1 cellular context compared by ENCODE assay signal in the genomic region with DNA sequence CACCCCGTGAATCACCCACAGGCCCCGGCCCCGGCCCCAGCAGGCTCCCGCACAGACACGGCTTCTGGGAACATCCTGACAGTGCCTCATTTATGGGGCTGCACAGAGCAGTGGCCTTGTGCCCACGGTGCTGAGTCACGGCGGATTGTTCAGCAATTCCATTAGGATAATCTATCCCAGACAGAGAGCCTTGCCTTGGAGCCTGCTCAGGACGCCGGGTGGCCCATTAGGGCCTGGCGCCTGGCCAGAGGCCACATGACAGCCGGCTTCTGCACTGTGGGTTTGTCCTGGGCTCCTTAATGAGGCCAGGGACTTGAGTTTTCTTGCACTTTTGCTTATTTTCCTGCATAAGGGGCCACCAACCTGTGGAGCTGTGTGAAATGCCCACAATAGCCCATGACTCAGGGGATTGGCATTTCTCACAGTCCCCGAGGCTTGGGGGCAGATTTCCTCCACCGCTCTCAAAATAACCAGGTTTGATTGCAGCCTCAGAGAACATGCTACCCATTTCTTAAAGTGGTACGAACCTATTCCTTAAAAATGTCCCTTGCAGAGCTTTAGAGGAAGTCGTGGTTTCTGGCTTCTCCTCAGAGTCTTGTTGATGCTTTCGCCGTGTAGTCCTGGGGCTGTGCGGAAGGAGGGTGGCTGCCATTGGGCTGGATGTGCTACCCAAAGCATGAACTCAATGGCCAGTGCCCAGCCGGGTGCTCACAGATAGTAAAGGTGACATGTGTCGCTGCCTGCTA.
TF ChIP-seq lines count a peak whose summit lies in the region.

No MANE protein-coding gene starts in this region.

TF ChIP-seq in HEK293, 187 proteins besides CTCF, POLR2A, EP300 and RAD21 (continued from another document and continues in another):
- TF ChIP-seq ZNF561 (tag by site-specific recombination; IDR thresholded peaks at IDR 0.05; ENCODE audit: borderline replicate concordance) (0 out of 2 replicates have a peak, but pooled peaks have one; percentile 45), ZBTB17 (tag by site-specific recombination; IDR thresholded peaks at IDR 0.05) (peak; percentile 93), ZNF175 (tag by site-specific recombination; IDR thresholded peaks at IDR 0.05) (no peak), ZNF132 (tag by site-specific recombination; IDR thresholded peaks at IDR 0.05; ENCODE audit: borderline replicate concordance) (no peak), ZNF558 (tag by site-specific recombination; IDR thresholded peaks at IDR 0.05) (0 out of 2 replicates have a peak, but pooled peaks have one; percentile 53), GFI1B (tag by site-specific recombination; IDR thresholded peaks at IDR 0.05) (no peak), ZNF266 (tag by site-specific recombination; IDR thresholded peaks at IDR 0.05; ENCODE audit: low read depth) (no peak), ZNF623 (tag by site-specific recombination; IDR thresholded peaks at IDR 0.05) (0 out of 2 replicates have a peak, but pooled peaks have one; percentile 9), ZNF596 (tag by site-specific recombination; IDR thresholded peaks at IDR 0.05) (no peak), ZNF311 (tag by site-specific recombination; IDR thresholded peaks at IDR 0.05; ENCODE audit: borderline replicate concordance) (no peak), ZNF155 (tag by site-specific recombination; IDR thresholded peaks at IDR 0.05) (no peak), ZNF549 (tag by site-specific recombination; IDR thresholded peaks at IDR 0.05) (no peak), SCRT2 (tag by site-specific recombination; IDR thresholded peaks at IDR 0.05) (peak; percentile 99), ZBTB8A (tag by site-specific recombination; IDR thresholded peaks at IDR 0.05) (peak; percentile 94), ZNF677 (tag by site-specific recombination; IDR thresholded peaks at IDR 0.05) (no peak), ZNF248 (tag by site-specific recombination; IDR thresholded peaks at IDR 0.05) (no peak), ZSCAN23 (tag by site-specific recombination; IDR thresholded peaks at IDR 0.05) (no peak), EGR2 (tag by site-specific recombination; IDR thresholded peaks at IDR 0.05; ENCODE audit: low read depth) (no peak), ZFP37 (tag by site-specific recombination; IDR thresholded peaks at IDR 0.05) (peak; percentile 70; the same call in 1 of the 2 replicates), ZNF366 (tag by site-specific recombination; conservative IDR thresholded peaks at IDR 0.05) (peak; percentile 85), TRIM28 (IDR thresholded peaks at IDR 0.05; ENCODE audit: borderline replicate concordance, low read length) (peak; percentile 88), WT1 (tag by site-specific recombination; IDR thresholded peaks at IDR 0.05) (0 out of 2 replicates have a peak, but pooled peaks have one; percentile 19), SCRT1 (tag by site-specific recombination; IDR thresholded peaks at IDR 0.05; ENCODE audit: borderline replicate concordance) (peak; percentile 84), ZNF514 (tag by site-specific recombination; IDR thresholded peaks at IDR 0.05) (no peak), ZNF792 (tag by site-specific recombination; IDR thresholded peaks at IDR 0.05) (no peak), ZBTB48 (tag by site-specific recombination; IDR thresholded peaks at IDR 0.05) (peak; percentile 99), PRDM1 (tag by site-specific recombination; IDR thresholded peaks at IDR 0.05) (peak; percentile 70), ZFHX2 (tag by site-specific recombination; conservative IDR thresholded peaks at IDR 0.05) (no peak; the same call in 1 of the 2 replicates), ZNF146 (tag by site-specific recombination; IDR thresholded peaks at IDR 0.05) (no peak), ZNF843 (tag by site-specific recombination; IDR thresholded peaks at IDR 0.05) (peak; percentile 38; the same call in 1 of the 2 replicates), ZNF202 (tag by site-specific recombination; IDR thresholded peaks at IDR 0.05; ENCODE audit: borderline replicate concordance) (no peak), ZNF174 (tag by site-specific recombination; IDR thresholded peaks at IDR 0.05) (no peak), ZNF791 (tag by site-specific recombination; IDR thresholded peaks at IDR 0.05) (no peak), ZNF76 (tag by site-specific recombination; IDR thresholded peaks at IDR 0.05; ENCODE audit: borderline replicate concordance, low read depth) (peak; percentile 76), GLIS1 (tag by site-specific recombination; IDR thresholded peaks at IDR 0.05) (peak; percentile 87), ZNF239 (tag by site-specific recombination; IDR thresholded peaks at IDR 0.05) (no peak), ZNF292 (tag by site-specific recombination; IDR thresholded peaks at IDR 0.05; ENCODE audit: borderline replicate concordance, low read depth) (no peak), ZNF341 (tag by site-specific recombination; IDR thresholded peaks at IDR 0.05; ENCODE audit: low read depth) (0 out of 2 replicates have a peak, but pooled peaks have one; percentile 42), ZNF654 (tag by site-specific recombination; IDR thresholded peaks at IDR 0.05; ENCODE audit: low read depth) (no peak)
- TF ChIP-seq, protein P1, sequence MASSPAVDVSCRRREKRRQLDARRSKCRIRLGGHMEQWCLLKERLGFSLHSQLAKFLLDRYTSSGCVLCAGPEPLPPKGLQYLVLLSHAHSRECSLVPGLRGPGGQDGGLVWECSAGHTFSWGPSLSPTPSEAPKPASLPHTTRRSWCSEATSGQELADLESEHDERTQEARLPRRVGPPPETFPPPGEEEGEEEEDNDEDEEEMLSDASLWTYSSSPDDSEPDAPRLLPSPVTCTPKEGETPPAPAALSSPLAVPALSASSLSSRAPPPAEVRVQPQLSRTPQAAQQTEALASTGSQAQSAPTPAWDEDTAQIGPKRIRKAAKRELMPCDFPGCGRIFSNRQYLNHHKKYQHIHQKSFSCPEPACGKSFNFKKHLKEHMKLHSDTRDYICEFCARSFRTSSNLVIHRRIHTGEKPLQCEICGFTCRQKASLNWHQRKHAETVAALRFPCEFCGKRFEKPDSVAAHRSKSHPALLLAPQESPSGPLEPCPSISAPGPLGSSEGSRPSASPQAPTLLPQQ (tag by site-specific recombination; IDR thresholded peaks at IDR 0.05) = peak; percentile 80
- TF ChIP-seq, protein P2, sequence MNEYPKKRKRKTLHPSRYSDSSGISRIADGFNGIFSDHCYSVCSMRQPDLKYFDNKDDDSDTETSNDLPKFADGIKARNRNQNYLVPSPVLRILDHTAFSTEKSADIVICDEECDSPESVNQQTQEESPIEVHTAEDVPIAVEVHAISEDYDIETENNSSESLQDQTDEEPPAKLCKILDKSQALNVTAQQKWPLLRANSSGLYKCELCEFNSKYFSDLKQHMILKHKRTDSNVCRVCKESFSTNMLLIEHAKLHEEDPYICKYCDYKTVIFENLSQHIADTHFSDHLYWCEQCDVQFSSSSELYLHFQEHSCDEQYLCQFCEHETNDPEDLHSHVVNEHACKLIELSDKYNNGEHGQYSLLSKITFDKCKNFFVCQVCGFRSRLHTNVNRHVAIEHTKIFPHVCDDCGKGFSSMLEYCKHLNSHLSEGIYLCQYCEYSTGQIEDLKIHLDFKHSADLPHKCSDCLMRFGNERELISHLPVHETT (tag by site-specific recombination; IDR thresholded peaks at IDR 0.05) = no peak
- TF ChIP-seq, protein P3, sequence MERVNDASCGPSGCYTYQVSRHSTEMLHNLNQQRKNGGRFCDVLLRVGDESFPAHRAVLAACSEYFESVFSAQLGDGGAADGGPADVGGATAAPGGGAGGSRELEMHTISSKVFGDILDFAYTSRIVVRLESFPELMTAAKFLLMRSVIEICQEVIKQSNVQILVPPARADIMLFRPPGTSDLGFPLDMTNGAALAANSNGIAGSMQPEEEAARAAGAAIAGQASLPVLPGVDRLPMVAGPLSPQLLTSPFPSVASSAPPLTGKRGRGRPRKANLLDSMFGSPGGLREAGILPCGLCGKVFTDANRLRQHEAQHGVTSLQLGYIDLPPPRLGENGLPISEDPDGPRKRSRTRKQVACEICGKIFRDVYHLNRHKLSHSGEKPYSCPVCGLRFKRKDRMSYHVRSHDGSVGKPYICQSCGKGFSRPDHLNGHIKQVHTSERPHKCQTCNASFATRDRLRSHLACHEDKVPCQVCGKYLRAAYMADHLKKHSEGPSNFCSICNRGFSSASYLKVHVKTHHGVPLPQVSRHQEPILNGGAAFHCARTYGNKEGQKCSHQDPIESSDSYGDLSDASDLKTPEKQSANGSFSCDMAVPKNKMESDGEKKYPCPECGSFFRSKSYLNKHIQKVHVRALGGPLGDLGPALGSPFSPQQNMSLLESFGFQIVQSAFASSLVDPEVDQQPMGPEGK (tag by site-specific recombination; IDR thresholded peaks at IDR 0.05) = peak; percentile 73
- TF ChIP-seq, protein P4, sequence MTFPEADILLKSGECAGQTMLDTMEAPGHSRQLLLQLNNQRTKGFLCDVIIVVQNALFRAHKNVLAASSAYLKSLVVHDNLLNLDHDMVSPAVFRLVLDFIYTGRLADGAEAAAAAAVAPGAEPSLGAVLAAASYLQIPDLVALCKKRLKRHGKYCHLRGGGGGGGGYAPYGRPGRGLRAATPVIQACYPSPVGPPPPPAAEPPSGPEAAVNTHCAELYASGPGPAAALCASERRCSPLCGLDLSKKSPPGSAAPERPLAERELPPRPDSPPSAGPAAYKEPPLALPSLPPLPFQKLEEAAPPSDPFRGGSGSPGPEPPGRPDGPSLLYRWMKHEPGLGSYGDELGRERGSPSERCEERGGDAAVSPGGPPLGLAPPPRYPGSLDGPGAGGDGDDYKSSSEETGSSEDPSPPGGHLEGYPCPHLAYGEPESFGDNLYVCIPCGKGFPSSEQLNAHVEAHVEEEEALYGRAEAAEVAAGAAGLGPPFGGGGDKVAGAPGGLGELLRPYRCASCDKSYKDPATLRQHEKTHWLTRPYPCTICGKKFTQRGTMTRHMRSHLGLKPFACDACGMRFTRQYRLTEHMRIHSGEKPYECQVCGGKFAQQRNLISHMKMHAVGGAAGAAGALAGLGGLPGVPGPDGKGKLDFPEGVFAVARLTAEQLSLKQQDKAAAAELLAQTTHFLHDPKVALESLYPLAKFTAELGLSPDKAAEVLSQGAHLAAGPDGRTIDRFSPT (tag by site-specific recombination; IDR thresholded peaks at IDR 0.05) = peak; percentile 86
- TF ChIP-seq, protein P5, sequence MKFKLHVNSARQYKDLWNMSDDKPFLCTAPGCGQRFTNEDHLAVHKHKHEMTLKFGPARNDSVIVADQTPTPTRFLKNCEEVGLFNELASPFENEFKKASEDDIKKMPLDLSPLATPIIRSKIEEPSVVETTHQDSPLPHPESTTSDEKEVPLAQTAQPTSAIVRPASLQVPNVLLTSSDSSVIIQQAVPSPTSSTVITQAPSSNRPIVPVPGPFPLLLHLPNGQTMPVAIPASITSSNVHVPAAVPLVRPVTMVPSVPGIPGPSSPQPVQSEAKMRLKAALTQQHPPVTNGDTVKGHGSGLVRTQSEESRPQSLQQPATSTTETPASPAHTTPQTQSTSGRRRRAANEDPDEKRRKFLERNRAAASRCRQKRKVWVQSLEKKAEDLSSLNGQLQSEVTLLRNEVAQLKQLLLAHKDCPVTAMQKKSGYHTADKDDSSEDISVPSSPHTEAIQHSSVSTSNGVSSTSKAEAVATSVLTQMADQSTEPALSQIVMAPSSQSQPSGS (tag by site-specific recombination; IDR thresholded peaks at IDR 0.05; ENCODE audit: low read depth) = no peak
- TF ChIP-seq, protein P6, sequence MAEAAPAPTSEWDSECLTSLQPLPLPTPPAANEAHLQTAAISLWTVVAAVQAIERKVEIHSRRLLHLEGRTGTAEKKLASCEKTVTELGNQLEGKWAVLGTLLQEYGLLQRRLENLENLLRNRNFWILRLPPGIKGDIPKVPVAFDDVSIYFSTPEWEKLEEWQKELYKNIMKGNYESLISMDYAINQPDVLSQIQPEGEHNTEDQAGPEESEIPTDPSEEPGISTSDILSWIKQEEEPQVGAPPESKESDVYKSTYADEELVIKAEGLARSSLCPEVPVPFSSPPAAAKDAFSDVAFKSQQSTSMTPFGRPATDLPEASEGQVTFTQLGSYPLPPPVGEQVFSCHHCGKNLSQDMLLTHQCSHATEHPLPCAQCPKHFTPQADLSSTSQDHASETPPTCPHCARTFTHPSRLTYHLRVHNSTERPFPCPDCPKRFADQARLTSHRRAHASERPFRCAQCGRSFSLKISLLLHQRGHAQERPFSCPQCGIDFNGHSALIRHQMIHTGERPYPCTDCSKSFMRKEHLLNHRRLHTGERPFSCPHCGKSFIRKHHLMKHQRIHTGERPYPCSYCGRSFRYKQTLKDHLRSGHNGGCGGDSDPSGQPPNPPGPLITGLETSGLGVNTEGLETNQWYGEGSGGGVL (tag by site-specific recombination; IDR thresholded peaks at IDR 0.05) = no peak
- TF ChIP-seq, protein P7, sequence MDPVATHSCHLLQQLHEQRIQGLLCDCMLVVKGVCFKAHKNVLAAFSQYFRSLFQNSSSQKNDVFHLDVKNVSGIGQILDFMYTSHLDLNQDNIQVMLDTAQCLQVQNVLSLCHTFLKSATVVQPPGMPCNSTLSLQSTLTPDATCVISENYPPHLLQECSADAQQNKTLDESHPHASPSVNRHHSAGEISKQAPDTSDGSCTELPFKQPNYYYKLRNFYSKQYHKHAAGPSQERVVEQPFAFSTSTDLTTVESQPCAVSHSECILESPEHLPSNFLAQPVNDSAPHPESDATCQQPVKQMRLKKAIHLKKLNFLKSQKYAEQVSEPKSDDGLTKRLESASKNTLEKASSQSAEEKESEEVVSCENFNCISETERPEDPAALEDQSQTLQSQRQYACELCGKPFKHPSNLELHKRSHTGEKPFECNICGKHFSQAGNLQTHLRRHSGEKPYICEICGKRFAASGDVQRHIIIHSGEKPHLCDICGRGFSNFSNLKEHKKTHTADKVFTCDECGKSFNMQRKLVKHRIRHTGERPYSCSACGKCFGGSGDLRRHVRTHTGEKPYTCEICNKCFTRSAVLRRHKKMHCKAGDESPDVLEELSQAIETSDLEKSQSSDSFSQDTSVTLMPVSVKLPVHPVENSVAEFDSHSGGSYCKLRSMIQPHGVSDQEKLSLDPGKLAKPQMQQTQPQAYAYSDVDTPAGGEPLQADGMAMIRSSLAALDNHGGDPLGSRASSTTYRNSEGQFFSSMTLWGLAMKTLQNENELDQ (tag by site-specific recombination; IDR thresholded peaks at IDR 0.05; ENCODE audit: low read depth) = no peak
- TF ChIP-seq, protein P8, sequence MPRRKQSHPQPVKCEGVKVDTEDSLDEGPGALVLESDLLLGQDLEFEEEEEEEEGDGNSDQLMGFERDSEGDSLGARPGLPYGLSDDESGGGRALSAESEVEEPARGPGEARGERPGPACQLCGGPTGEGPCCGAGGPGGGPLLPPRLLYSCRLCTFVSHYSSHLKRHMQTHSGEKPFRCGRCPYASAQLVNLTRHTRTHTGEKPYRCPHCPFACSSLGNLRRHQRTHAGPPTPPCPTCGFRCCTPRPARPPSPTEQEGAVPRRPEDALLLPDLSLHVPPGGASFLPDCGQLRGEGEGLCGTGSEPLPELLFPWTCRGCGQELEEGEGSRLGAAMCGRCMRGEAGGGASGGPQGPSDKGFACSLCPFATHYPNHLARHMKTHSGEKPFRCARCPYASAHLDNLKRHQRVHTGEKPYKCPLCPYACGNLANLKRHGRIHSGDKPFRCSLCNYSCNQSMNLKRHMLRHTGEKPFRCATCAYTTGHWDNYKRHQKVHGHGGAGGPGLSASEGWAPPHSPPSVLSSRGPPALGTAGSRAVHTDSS (tag by site-specific recombination; IDR thresholded peaks at IDR 0.05) = no peak
- TF ChIP-seq, protein P9, sequence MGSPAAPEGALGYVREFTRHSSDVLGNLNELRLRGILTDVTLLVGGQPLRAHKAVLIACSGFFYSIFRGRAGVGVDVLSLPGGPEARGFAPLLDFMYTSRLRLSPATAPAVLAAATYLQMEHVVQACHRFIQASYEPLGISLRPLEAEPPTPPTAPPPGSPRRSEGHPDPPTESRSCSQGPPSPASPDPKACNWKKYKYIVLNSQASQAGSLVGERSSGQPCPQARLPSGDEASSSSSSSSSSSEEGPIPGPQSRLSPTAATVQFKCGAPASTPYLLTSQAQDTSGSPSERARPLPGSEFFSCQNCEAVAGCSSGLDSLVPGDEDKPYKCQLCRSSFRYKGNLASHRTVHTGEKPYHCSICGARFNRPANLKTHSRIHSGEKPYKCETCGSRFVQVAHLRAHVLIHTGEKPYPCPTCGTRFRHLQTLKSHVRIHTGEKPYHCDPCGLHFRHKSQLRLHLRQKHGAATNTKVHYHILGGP (tag by site-specific recombination; IDR thresholded peaks at IDR 0.05) = no peak
